8 cellular contexts compared by ENCODE assay signal in genomic region chr14:91388551-91388975, GRCh38. TPM values are rescaled to one million over a fixed set of nuclear protein-coding genes. Genes with fewer than 3 reads are reported as not detected.
DNase-seq lines count a peak whose midpoint lies in the region; ATAC-seq and TF ChIP-seq lines count a peak whose summit lies in the region.

No MANE protein-coding gene starts in this region.

- CTCF ChIA-PET in WTC11 (lab: Charles Lee): interaction anchor here (0.5 to 2.5 kb wide), 4 partner anchors 13 to 506 kb away, joined by 4 to 8 read pairs (median 4); no protein-coding TSS in a partner anchor

- H3K27ac Mint-ChIP-seq in WTC11: peak overlapping the region; percentile 81

- no peaks in the 10 kb centered on the region for H3K27me3 ChIP-seq in mucosa of stomach (ENCODE audit: control insufficient read depth, insufficient read depth, low read length)

- H3K4me1 Mint-ChIP-seq in WTC11: peaks cover 66% of the 10 kb centered on the region

- H3K4me3 ChIP-seq in mucosa of stomach (ENCODE audit: low read length): no peak overlapping the region

- H3K4me1 ChIP-seq in mucosa of stomach (ENCODE audit: control insufficient read depth, insufficient read depth, low read length): peaks cover 53% of the 10 kb centered on the region

- H3K4me3 Mint-ChIP-seq in WTC11: no peak overlapping the region

- no peaks in the 10 kb centered on the region for H3K27me3 Mint-ChIP-seq in WTC11 (ENCODE audit: low read depth)

- H3K9ac ChIP-seq in mucosa of stomach (ENCODE audit: low read length): peak overlapping the region; percentile 26

- DNase-seq in WTC11 (ENCODE audit: low spot score) (no peak), activated gamma-delta T cell (lab: John Stamatoyannopoulos, UW) (no peak), NAMALWA (ENCODE audit: low spot score) (no peak), retina (no peak)

- no peaks in the 10 kb centered on the region for H3K36me3 ChIP-seq in mucosa of stomach (ENCODE audit: control insufficient read depth, insufficient read depth, low read length)

- no peak for TF ChIP-seq CTCF in WTC11 (IDR thresholded peaks at IDR 0.05)

- no peaks in the 10 kb centered on the region for H3K9me3 Mint-ChIP-seq in WTC11

- ATAC-seq in GM18502 (IDR thresholded peaks at IDR 0.05; ENCODE audit: poor library complexity, unreplicated experiment): peak; percentile 79
- ATAC-seq in HG02678 (IDR thresholded peaks at IDR 0.05; ENCODE audit: unreplicated experiment): peak; percentile 85
- ATAC-seq in WTC11: no peak
- no peak for ATAC-seq in HG02970 (IDR thresholded peaks at IDR 0.05; ENCODE audit: low FRiP score, unreplicated experiment)

- POLR2A ChIA-PET in WTC11 (lab: Charles Lee): no interaction called here

- H3K9me3 ChIP-seq in mucosa of stomach (ENCODE audit: control insufficient read depth, low read length): no peaks in the 10 kb centered on the region

- H3K36me3 Mint-ChIP-seq in WTC11: 0 out of 2 replicates have a peak, but pooled peaks cover 2% of the 10 kb centered on the region

TF ChIP-seq in WTC11, 78 proteins besides CTCF, POLR2A, EP300 and RAD21:
- TF ChIP-seq ZNF512 (CRISPR knock-in tag; IDR thresholded peaks at IDR 0.05; ENCODE audit: borderline replicate concordance) (no peak), ZNF121 (CRISPR knock-in tag; IDR thresholded peaks at IDR 0.05) (no peak), USF1 (CRISPR knock-in tag; IDR thresholded peaks at IDR 0.05) (no peak), ZNF423 (CRISPR knock-in tag; IDR thresholded peaks at IDR 0.05) (no peak), RELA (CRISPR knock-in tag; IDR thresholded peaks at IDR 0.05; ENCODE audit: borderline replicate concordance) (no peak), TP53 (CRISPR knock-in tag; IDR thresholded peaks at IDR 0.05) (no peak), E2F1 (CRISPR knock-in tag; IDR thresholded peaks at IDR 0.05) (no peak), AR (CRISPR knock-in tag; IDR thresholded peaks at IDR 0.05) (no peak), GTF2I (CRISPR knock-in tag; conservative IDR thresholded peaks at IDR 0.05) (no peak), ATF3 (CRISPR knock-in tag; conservative IDR thresholded peaks at IDR 0.05) (no peak), ZBTB21 (CRISPR knock-in tag; IDR thresholded peaks at IDR 0.05; ENCODE audit: borderline replicate concordance) (no peak), ZNF671 (CRISPR knock-in tag; IDR thresholded peaks at IDR 0.05) (no peak), E2F4 (CRISPR knock-in tag; IDR thresholded peaks at IDR 0.05; ENCODE audit: borderline replicate concordance, low read depth) (no peak), ATF1 (CRISPR knock-in tag; IDR thresholded peaks at IDR 0.05) (no peak), ZNF232 (CRISPR knock-in tag; IDR thresholded peaks at IDR 0.05) (no peak), SMAD3 (CRISPR knock-in tag; IDR thresholded peaks at IDR 0.05; ENCODE audit: borderline replicate concordance) (no peak), EMX1 (CRISPR knock-in tag; IDR thresholded peaks at IDR 0.05) (no peak), ZNF532 (CRISPR knock-in tag; IDR thresholded peaks at IDR 0.05; ENCODE audit: borderline replicate concordance) (no peak)

RNA-seq across cellular contexts. Expression of gene CCDC88C, which starts 29.1 kb away (rescaled TPM):
- total RNA-seq in WTC11 (2021): 46.4 to 64.8 TPM (median 46.6 TPM) in 3 replicates

Comparison
In these comparisons a context has a peak if more than half of its experiments do, and no peak if none do; other contexts are left out.
1. ATAC-seq: peak in GM18502 (single experiment) and HG02678 (single experiment); none in WTC11 (single experiment) and HG02970 (single experiment).